8 cellular contexts compared by ENCODE assay signal in the genomic region with DNA sequence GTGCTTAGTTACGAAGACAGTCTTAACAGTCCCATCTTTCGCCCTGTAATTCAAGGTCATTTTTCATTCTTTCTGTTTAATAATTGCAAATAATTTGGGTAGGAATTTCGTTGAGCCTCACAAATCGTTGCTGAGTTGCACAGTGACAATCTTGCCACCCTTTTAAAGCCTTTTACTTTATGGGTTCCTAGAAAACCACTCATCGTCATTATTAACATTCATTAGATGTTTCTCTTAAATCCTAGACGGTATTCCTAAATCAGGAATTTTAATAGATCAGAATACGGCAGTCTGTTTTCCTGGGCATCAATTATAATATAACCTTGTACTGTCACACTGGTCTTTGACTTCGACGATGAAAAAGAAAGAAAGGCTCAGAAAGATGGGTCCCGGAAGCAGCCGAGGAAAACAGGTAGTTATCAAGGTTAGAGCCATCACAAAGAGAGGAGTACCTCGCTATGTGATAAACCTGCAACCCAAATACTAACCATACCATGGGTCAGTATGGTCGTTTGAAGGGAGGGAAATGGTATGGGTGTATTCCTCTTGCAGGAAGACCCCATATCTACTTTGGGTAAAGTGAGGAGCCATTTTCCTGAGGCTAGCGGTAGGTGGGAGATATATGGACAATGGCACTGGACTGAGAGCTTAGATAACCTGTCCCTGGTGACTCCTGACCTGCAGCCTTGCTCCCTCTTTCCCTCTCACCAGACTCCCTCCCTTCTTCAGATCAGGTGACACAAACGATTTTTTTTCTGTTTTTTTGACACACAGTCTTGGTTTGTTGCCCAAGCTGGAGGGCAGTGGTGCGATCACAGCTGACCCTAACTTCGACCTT. TPM values are rescaled to one million over a fixed set of nuclear protein-coding genes. Genes with fewer than 3 reads are reported as not detected.
DNase-seq lines count a peak whose midpoint lies in the region; ATAC-seq, FAIRE-seq and TF ChIP-seq lines count a peak whose summit lies in the region.

No MANE protein-coding gene starts in this region.

- peak overlapping the region; percentile 99 for H3K9ac ChIP-seq in endothelial cell of umbilical vein (replicated peaks; ENCODE audit: extremely low read depth, insufficient read depth, low read length)

- FAIRE-seq in endothelial cell of umbilical vein (lab: Jason Lieb, UNC) = no peak

- intact Hi-C loops in endothelial cell of umbilical vein (cut with micrococcal nuclease) = loop anchor here (1.0 to 5.0 kb wide), 4 partner anchors 17 to 861 kb away; a partner anchor contains a TSS

- H3K4me3 ChIP-seq in endothelial cell of umbilical vein (replicated peaks in 1 of 3; ENCODE audit: insufficient read depth in 1 of 3, low read depth in 1 of 3, low read length in 3 of 3) = peak overlapping the region; percentile 67 to 100 (median 72)
- H3K4me3 ChIP-seq in neutrophil (ENCODE audit: low read depth in 1 of 2, low read length in 1 of 2) = peak overlapping the region; percentile 96 to 100

- H3K36me3 ChIP-seq in endothelial cell of umbilical vein (ENCODE audit: control insufficient read depth in 2 of 2, extremely low read depth in 1 of 2, insufficient read depth in 2 of 2, low read length in 2 of 2) (no peaks in the 10 kb centered on the region), neutrophil (no peaks in the 10 kb centered on the region)

- peak overlapping the region; percentile 99 for H3K27ac Mint-ChIP-seq in activated CD8-positive, alpha-beta memory T cell treated with anti-CD3 and anti-CD28 coated beads, Interleukin-2, amount 10 ng/mL, durations not matched to agents 7 days and 5 days

- peak overlapping the region; percentile 97 for H2AFZ ChIP-seq in endothelial cell of umbilical vein (ENCODE audit: low read depth, low read length)

- peaks cover 11% of the 10 kb centered on the region for H3K36me3 Mint-ChIP-seq in activated CD8-positive, alpha-beta memory T cell treated with anti-CD3 and anti-CD28 coated beads, Interleukin-2, amount 10 ng/mL, durations not matched to agents 7 days and 5 days

- H3K27ac ChIP-seq in endothelial cell of umbilical vein (ENCODE audit: insufficient read depth, low read depth, low read length) (peak overlapping the region; percentile 96), neutrophil (peak overlapping the region; percentile 94)

- H3K27me3 ChIP-seq in endothelial cell of umbilical vein (ENCODE audit: control insufficient read depth in 2 of 2, insufficient read depth in 2 of 2, low read length in 2 of 2) (no peaks in the 10 kb centered on the region), neutrophil (no peaks in the 10 kb centered on the region)

- no peak for TF ChIP-seq POLR2A in endothelial cell of umbilical vein (IDR thresholded peaks at IDR 0.05; ENCODE audit: low read depth, low read length)

- H3K4me1 Mint-ChIP-seq in activated CD8-positive, alpha-beta memory T cell treated with anti-CD3 and anti-CD28 coated beads, Interleukin-2, amount 10 ng/mL, durations not matched to agents 7 days and 5 days = peaks cover 32% of the 10 kb centered on the region

- H3K9me3 ChIP-seq in endothelial cell of umbilical vein (replicated peaks; ENCODE audit: control insufficient read depth, insufficient read depth, low read length) = no peaks in the 10 kb centered on the region
- no peaks in the 10 kb centered on the region for H3K9me3 ChIP-seq in neutrophil

- H3K4me2 ChIP-seq in endothelial cell of umbilical vein (ENCODE audit: insufficient read depth, low read length) = peak overlapping the region; percentile 96

- peak overlapping the region; percentile 82 for H3K4me3 Mint-ChIP-seq in activated CD8-positive, alpha-beta memory T cell treated with anti-CD3 and anti-CD28 coated beads, Interleukin-2, amount 10 ng/mL, durations not matched to agents 7 days and 5 days

- H3K27me3 Mint-ChIP-seq in activated CD8-positive, alpha-beta memory T cell treated with anti-CD3 and anti-CD28 coated beads, Interleukin-2, amount 10 ng/mL, durations not matched to agents 7 days and 5 days = no peaks in the 10 kb centered on the region

- peaks cover 40% of the 10 kb centered on the region for H3K79me2 ChIP-seq in endothelial cell of umbilical vein (ENCODE audit: control insufficient read depth, insufficient read depth, low read length)

- BruUV-seq in endothelial cell of umbilical vein (replicated peaks; lab: Mats Ljungman, UMichigan) = no TSS peak

- TF ChIP-seq CTCF in endothelial cell of umbilical vein (IDR thresholded peaks at IDR 0.05; ENCODE audit: extremely low read depth in 1 of 2, insufficient read depth in 1 of 2, low read depth in 1 of 2, low read length in 2 of 2) = no peak
- TF ChIP-seq CTCF in neutrophil (IDR thresholded peaks at IDR 0.05) = no peak

- no peaks in the 10 kb centered on the region for H3K9me3 Mint-ChIP-seq in activated CD8-positive, alpha-beta memory T cell treated with anti-CD3 and anti-CD28 coated beads, Interleukin-2, amount 10 ng/mL, durations not matched to agents 7 days and 5 days (ENCODE audit: low read depth)

- ATAC-seq in activated CD8-positive, alpha-beta memory T cell treated with anti-CD3 and anti-CD28 coated beads, Interleukin-2, amount 10 ng/mL, durations not matched to agents 7 days and 5 days = no peak

- dilution Hi-C loops in endothelial cell of umbilical vein (cut with MboI; ENCODE audit: extremely low pct_ligation_motif_present, low sequenced_read_pairs) = no loop called here

- CTCF ChIA-PET in activated CD8-positive, alpha-beta memory T cell treated with anti-CD3 and anti-CD28 coated beads, Interleukin-2, amount 10 ng/mL, durations not matched to agents 7 days and 5 days (lab: Charles Lee) = interaction anchor here (1.0 to 1.8 kb wide), 6 partner anchors 11 to 63 kb away, joined by 3 to 8 read pairs (median 5); a partner anchor contains a TSS
- CTCF ChIA-PET in endothelial cell of umbilical vein (lab: Charles Lee) = interaction anchor here (0.8 to 3.6 kb wide), 5 partner anchors 8 to 164 kb away, joined by 3 to 15 read pairs (median 5); a partner anchor contains a TSS

- peaks cover 19% of the 10 kb centered on the region for H3K4me1 ChIP-seq in endothelial cell of umbilical vein (ENCODE audit: control insufficient read depth, extremely low read depth, insufficient read depth, low read length)
- peaks cover 43 to 49% of the 10 kb centered on the region in 2 experiments for H3K4me1 ChIP-seq in neutrophil (ENCODE audit: control insufficient read depth in 1 of 2, insufficient read depth in 1 of 2, low read depth in 1 of 2, low read length in 1 of 2)

- no peak for DNase-seq in activated CD8-positive, alpha-beta memory T cell treated with anti-CD3 and anti-CD28 coated beads, Interleukin-2, amount 10 ng/mL, durations not matched to agents 7 days and 5 days
- DNase-seq in activated CD8-positive, alpha-beta memory T cell treated with anti-CD3 and anti-CD28 coated beads, Interleukin-2, amount 50 U/mL, for 48 hours = no peak
- peak; percentile 62 for DNase-seq in OCI-M1 (lab: John Stamatoyannopoulos, UW)
- no peak for DNase-seq in endothelial cell of umbilical vein (ENCODE audit: low read depth, low spot score)
- no peak for DNase-seq in NCI-H2029 treated with DMSO at 0.1 percent for 48 hours (lab: John Stamatoyannopoulos, UW)
- no peak for DNase-seq in NCI-H2107 (lab: John Stamatoyannopoulos, UW)
- DNase-seq in GF-D8 (lab: John Stamatoyannopoulos, UW) = no peak

- POLR2A ChIA-PET in endothelial cell of umbilical vein (lab: Charles Lee) = interaction anchor here (1.1 to 1.8 kb wide), 6 partner anchors 8 to 64 kb away, joined by 3 to 16 read pairs (median 4); a partner anchor contains a TSS

- H3K9me1 ChIP-seq in endothelial cell of umbilical vein (replicated peaks; ENCODE audit: control insufficient read depth, extremely low read depth, insufficient read depth, low read length) = no peaks in the 10 kb centered on the region

- peaks cover 7% of the 10 kb centered on the region for H4K20me1 ChIP-seq in endothelial cell of umbilical vein (replicated peaks; ENCODE audit: control insufficient read depth, extremely low read depth, insufficient read depth, low read length)

TF ChIP-seq in endothelial cell of umbilical vein, 7 proteins besides CTCF, POLR2A, EP300 and RAD21 (continues in another document):
- TF ChIP-seq POLR2AphosphoS5 (IDR thresholded peaks at IDR 0.05; ENCODE audit: insufficient read depth, low read depth, low read length) (no peak), GATA2 (IDR thresholded peaks at IDR 0.05; ENCODE audit: insufficient read depth, insufficient read length, low read depth, low read length) (no peak), MYC (IDR thresholded peaks at IDR 0.05; ENCODE audit: low read depth, low read length) (no peak), EZH2 (IDR thresholded peaks at IDR 0.05; ENCODE audit: borderline replicate concordance, low read depth, low read length, severe bottlenecking) (no peak), FOS (IDR thresholded peaks at IDR 0.05; ENCODE audit: borderline replicate concordance, insufficient read depth, low read length) (no peak)
- TF ChIP-seq, protein P1, sequence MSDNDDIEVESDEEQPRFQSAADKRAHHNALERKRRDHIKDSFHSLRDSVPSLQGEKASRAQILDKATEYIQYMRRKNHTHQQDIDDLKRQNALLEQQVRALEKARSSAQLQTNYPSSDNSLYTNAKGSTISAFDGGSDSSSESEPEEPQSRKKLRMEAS (IDR thresholded peaks at IDR 0.05; ENCODE audit: insufficient read depth, insufficient read length) = no peak

RNA-seq across cellular contexts. Expression of a gene that starts 1.0 kb away (rescaled TPM):
- 100 to 1,000 TPM; 266 to 298 TPM for total RNA-seq in activated CD8-positive, alpha-beta memory T cell treated with anti-CD3 and anti-CD28 coated beads, Interleukin-2, amount 10 ng/mL, durations not matched to agents 7 days and 5 days
- total RNA-seq in endothelial cell of umbilical vein = 222 and 234 TPM in 2 replicates
- 271 and 321 TPM in 2 replicates for polyA plus RNA-seq in endothelial cell of umbilical vein
- 179 and 201 TPM in 2 replicates for polyA plus RNA-seq in endothelial cell of umbilical vein (2011; cell fraction: cytosol; rRNA removed)
- polyA plus RNA-seq in endothelial cell of umbilical vein (2011; cell fraction: nucleus; rRNA removed) = 1,807 and 2,301 TPM in 2 replicates
- 235 and 294 TPM in 2 replicates for polyA plus RNA-seq in endothelial cell of umbilical vein (2012)
- polyA minus RNA-seq in endothelial cell of umbilical vein = 503 and 547 TPM in 2 replicates
- polyA minus RNA-seq in endothelial cell of umbilical vein (2011; cell fraction: cytosol; rRNA and poly(A)+ RNA removed) = 48.5 TPM
- polyA minus RNA-seq in endothelial cell of umbilical vein (2011; cell fraction: nucleus; rRNA and poly(A)+ RNA removed) = 485 and 699 TPM in 2 replicates

RNA-seq across cellular contexts. Expression of a gene that starts 17.5 kb away (rescaled TPM):
- 10 to 100 TPM; 25.9 to 26.6 TPM for total RNA-seq in activated CD8-positive, alpha-beta memory T cell treated with anti-CD3 and anti-CD28 coated beads, Interleukin-2, amount 10 ng/mL, durations not matched to agents 7 days and 5 days
- 15.1 and 19.5 TPM in 2 replicates for total RNA-seq in endothelial cell of umbilical vein
- polyA plus RNA-seq in endothelial cell of umbilical vein = 1.6 and 2.4 TPM in 2 replicates
- 3.1 and 3.7 TPM in 2 replicates for polyA plus RNA-seq in endothelial cell of umbilical vein (2011; cell fraction: cytosol; rRNA removed)
- polyA plus RNA-seq in endothelial cell of umbilical vein (2011; cell fraction: nucleus; rRNA removed) = 3.0 and 3.6 TPM in 2 replicates
- polyA plus RNA-seq in endothelial cell of umbilical vein (2012) = 19.9 and 20.6 TPM in 2 replicates
- polyA minus RNA-seq in endothelial cell of umbilical vein = 7.1 and 7.5 TPM in 2 replicates
- 2.8 TPM for polyA minus RNA-seq in endothelial cell of umbilical vein (2011; cell fraction: cytosol; rRNA and poly(A)+ RNA removed)
- 15.1 and 17.6 TPM in 2 replicates for polyA minus RNA-seq in endothelial cell of umbilical vein (2011; cell fraction: nucleus; rRNA and poly(A)+ RNA removed)
